In the genomic region with DNA sequence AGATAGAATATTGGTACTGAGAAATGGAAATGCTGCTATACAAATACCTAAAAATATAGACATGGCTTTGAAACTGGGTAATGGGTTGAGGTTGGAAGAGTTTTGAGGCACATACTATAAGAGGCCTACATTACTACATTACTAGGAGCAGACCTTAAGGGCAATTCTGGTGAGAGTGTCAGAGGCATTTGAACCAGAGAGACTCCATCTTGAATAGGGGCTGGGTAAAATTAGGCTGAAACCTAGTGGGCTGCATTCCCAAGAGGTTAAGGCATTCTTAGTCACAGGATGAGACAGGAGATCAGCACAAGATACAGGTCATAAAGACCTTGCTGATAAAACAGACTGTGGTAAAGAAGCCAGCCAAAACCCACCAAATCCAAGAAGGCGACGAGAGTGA, we compare ENCODE assay signal across 1 cellular context.
A peak's percentile ranks its signal among the peaks of the same experiment; 100 is the strongest.
TF ChIP-seq lines count a peak whose summit lies in the region.

No MANE protein-coding gene starts in this region.

TF ChIP-seq in K562, 482 proteins besides CTCF, POLR2A, EP300 and RAD21 (continued from another document and continues in another):
- TF ChIP-seq, protein P1, sequence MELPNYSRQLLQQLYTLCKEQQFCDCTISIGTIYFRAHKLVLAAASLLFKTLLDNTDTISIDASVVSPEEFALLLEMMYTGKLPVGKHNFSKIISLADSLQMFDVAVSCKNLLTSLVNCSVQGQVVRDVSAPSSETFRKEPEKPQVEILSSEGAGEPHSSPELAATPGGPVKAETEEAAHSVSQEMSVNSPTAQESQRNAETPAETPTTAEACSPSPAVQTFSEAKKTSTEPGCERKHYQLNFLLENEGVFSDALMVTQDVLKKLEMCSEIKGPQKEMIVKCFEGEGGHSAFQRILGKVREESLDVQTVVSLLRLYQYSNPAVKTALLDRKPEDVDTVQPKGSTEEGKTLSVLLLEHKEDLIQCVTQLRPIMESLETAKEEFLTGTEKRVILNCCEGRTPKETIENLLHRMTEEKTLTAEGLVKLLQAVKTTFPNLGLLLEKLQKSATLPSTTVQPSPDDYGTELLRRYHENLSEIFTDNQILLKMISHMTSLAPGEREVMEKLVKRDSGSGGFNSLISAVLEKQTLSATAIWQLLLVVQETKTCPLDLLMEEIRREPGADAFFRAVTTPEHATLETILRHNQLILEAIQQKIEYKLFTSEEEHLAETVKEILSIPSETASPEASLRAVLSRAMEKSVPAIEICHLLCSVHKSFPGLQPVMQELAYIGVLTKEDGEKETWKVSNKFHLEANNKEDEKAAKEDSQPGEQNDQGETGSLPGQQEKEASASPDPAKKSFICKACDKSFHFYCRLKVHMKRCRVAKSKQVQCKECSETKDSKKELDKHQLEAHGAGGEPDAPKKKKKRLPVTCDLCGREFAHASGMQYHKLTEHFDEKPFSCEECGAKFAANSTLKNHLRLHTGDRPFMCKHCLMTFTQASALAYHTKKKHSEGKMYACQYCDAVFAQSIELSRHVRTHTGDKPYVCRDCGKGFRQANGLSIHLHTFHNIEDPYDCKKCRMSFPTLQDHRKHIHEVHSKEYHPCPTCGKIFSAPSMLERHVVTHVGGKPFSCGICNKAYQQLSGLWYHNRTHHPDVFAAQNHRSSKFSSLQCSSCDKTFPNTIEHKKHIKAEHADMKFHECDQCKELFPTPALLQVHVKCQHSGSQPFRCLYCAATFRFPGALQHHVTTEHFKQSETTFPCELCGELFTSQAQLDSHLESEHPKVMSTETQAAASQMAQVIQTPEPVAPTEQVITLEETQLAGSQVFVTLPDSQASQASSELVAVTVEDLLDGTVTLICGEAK (IDR thresholded peaks at IDR 0.05), result no peak
- TF ChIP-seq, protein P1 (CRISPR knock-in tag; IDR thresholded peaks at IDR 0.05), result no peak
- no peak for TF ChIP-seq PTTG1 (tag; IDR thresholded peaks at IDR 0.05; ENCODE audit: low read depth)
- no peak for TF ChIP-seq ZNF57 (CRISPR knock-in tag; IDR thresholded peaks at IDR 0.05)
- TF ChIP-seq ZNF551 (CRISPR knock-in tag; IDR thresholded peaks at IDR 0.05), result no peak
- peak; percentile 78 for TF ChIP-seq ZNF589 (CRISPR knock-in tag; IDR thresholded peaks at IDR 0.05; ENCODE audit: low read depth)
- peak; percentile 90 for TF ChIP-seq ZBTB17 (CRISPR knock-in tag; IDR thresholded peaks at IDR 0.05)
- no peak for TF ChIP-seq ESRRB (CRISPR knock-in tag; IDR thresholded peaks at IDR 0.05; ENCODE audit: borderline replicate concordance)
- TF ChIP-seq, protein P2, sequence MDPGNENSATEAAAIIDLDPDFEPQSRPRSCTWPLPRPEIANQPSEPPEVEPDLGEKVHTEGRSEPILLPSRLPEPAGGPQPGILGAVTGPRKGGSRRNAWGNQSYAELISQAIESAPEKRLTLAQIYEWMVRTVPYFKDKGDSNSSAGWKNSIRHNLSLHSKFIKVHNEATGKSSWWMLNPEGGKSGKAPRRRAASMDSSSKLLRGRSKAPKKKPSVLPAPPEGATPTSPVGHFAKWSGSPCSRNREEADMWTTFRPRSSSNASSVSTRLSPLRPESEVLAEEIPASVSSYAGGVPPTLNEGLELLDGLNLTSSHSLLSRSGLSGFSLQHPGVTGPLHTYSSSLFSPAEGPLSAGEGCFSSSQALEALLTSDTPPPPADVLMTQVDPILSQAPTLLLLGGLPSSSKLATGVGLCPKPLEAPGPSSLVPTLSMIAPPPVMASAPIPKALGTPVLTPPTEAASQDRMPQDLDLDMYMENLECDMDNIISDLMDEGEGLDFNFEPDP (CRISPR knock-in tag; IDR thresholded peaks at IDR 0.05), result peak; percentile 82; the same call in 1 of the 2 replicates
- TF ChIP-seq ZNF79 (CRISPR knock-in tag; IDR thresholded peaks at IDR 0.05; ENCODE audit: low read depth), result peak; percentile 77
- TF ChIP-seq ZNF766 (CRISPR knock-in tag; conservative IDR thresholded peaks at IDR 0.05), result 0 out of 2 replicates have a peak, but pooled peaks have one; percentile 47
- TF ChIP-seq, protein P3, sequence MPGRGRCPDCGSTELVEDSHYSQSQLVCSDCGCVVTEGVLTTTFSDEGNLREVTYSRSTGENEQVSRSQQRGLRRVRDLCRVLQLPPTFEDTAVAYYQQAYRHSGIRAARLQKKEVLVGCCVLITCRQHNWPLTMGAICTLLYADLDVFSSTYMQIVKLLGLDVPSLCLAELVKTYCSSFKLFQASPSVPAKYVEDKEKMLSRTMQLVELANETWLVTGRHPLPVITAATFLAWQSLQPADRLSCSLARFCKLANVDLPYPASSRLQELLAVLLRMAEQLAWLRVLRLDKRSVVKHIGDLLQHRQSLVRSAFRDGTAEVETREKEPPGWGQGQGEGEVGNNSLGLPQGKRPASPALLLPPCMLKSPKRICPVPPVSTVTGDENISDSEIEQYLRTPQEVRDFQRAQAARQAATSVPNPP (IDR thresholded peaks at IDR 0.05; ENCODE audit: borderline replicate concordance, insufficient read depth, insufficient read length), result no peak
- TF ChIP-seq HDAC2 (IDR thresholded peaks at IDR 0.05), result no peak
- no peak for TF ChIP-seq SRSF3 (IDR thresholded peaks at IDR 0.05; ENCODE audit: insufficient read depth, low read length)
- TF ChIP-seq, protein P4, sequence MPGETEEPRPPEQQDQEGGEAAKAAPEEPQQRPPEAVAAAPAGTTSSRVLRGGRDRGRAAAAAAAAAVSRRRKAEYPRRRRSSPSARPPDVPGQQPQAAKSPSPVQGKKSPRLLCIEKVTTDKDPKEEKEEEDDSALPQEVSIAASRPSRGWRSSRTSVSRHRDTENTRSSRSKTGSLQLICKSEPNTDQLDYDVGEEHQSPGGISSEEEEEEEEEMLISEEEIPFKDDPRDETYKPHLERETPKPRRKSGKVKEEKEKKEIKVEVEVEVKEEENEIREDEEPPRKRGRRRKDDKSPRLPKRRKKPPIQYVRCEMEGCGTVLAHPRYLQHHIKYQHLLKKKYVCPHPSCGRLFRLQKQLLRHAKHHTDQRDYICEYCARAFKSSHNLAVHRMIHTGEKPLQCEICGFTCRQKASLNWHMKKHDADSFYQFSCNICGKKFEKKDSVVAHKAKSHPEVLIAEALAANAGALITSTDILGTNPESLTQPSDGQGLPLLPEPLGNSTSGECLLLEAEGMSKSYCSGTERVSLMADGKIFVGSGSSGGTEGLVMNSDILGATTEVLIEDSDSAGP (CRISPR knock-in tag; IDR thresholded peaks at IDR 0.05), result no peak
- no peak for TF ChIP-seq NR2C2 (CRISPR knock-in tag; IDR thresholded peaks at IDR 0.05)
- TF ChIP-seq NR2C2 (tag; IDR thresholded peaks at IDR 0.05), result peak; percentile 33; the same call in 1 of the 2 replicates
- no peak for TF ChIP-seq TRIM28 (IDR thresholded peaks at IDR 0.05)
- TF ChIP-seq, protein P5, sequence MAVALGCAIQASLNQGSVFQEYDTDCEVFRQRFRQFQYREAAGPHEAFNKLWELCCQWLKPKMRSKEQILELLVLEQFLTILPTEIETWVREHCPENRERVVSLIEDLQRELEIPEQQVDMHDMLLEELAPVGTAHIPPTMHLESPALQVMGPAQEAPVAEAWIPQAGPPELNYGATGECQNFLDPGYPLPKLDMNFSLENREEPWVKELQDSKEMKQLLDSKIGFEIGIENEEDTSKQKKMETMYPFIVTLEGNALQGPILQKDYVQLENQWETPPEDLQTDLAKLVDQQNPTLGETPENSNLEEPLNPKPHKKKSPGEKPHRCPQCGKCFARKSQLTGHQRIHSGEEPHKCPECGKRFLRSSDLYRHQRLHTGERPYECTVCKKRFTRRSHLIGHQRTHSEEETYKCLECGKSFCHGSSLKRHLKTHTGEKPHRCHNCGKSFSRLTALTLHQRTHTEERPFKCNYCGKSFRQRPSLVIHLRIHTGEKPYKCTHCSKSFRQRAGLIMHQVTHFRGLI (CRISPR knock-in tag; IDR thresholded peaks at IDR 0.05), result 0 out of 2 replicates have a peak, but pooled peaks have one; percentile 47
- no peak for TF ChIP-seq TCF3 (CRISPR knock-in tag; IDR thresholded peaks at IDR 0.05)
- no peak for TF ChIP-seq RFX5 (IDR thresholded peaks at IDR 0.05; ENCODE audit: low read depth, low read length)
- no peak for TF ChIP-seq ZZZ3 (IDR thresholded peaks at IDR 0.05)
- no peak for TF ChIP-seq ZNF3 (CRISPR knock-in tag; IDR thresholded peaks at IDR 0.05)
- no peak for TF ChIP-seq ZKSCAN3 (CRISPR knock-in tag; IDR thresholded peaks at IDR 0.05)
- TF ChIP-seq, protein P6, sequence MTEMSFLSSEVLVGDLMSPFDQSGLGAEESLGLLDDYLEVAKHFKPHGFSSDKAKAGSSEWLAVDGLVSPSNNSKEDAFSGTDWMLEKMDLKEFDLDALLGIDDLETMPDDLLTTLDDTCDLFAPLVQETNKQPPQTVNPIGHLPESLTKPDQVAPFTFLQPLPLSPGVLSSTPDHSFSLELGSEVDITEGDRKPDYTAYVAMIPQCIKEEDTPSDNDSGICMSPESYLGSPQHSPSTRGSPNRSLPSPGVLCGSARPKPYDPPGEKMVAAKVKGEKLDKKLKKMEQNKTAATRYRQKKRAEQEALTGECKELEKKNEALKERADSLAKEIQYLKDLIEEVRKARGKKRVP (CRISPR knock-in tag; IDR thresholded peaks at IDR 0.05), result peak; percentile 48
- TF ChIP-seq MCM7 (IDR thresholded peaks at IDR 0.05), result no peak
- TF ChIP-seq NR4A1 (CRISPR knock-in tag; IDR thresholded peaks at IDR 0.05), result no peak
- no peak for TF ChIP-seq NR4A1 (tag; IDR thresholded peaks at IDR 0.05)
- no peak for TF ChIP-seq HDAC3 (IDR thresholded peaks at IDR 0.05; ENCODE audit: borderline replicate concordance, partially characterized antibody)
- no peak for TF ChIP-seq HEY1 (CRISPR knock-in tag; IDR thresholded peaks at IDR 0.05; ENCODE audit: borderline replicate concordance)
- TF ChIP-seq KAT2B (IDR thresholded peaks at IDR 0.05; ENCODE audit: low read depth, low read length), result no peak
- no peak for TF ChIP-seq ARID2 (IDR thresholded peaks at IDR 0.05)
- TF ChIP-seq NFXL1 (CRISPR knock-in tag; IDR thresholded peaks at IDR 0.05), result 0 out of 2 replicates have a peak, but pooled peaks have one; percentile 31
- TF ChIP-seq PTBP1 (IDR thresholded peaks at IDR 0.05; ENCODE audit: low read depth, low read length), result no peak
- no peak for TF ChIP-seq RUNX1 (IDR thresholded peaks at IDR 0.05; ENCODE audit: low read depth)
- TF ChIP-seq ASH1L (IDR thresholded peaks at IDR 0.05; ENCODE audit: borderline replicate concordance, low read depth, partially characterized antibody), result no peak
- TF ChIP-seq, protein P7, sequence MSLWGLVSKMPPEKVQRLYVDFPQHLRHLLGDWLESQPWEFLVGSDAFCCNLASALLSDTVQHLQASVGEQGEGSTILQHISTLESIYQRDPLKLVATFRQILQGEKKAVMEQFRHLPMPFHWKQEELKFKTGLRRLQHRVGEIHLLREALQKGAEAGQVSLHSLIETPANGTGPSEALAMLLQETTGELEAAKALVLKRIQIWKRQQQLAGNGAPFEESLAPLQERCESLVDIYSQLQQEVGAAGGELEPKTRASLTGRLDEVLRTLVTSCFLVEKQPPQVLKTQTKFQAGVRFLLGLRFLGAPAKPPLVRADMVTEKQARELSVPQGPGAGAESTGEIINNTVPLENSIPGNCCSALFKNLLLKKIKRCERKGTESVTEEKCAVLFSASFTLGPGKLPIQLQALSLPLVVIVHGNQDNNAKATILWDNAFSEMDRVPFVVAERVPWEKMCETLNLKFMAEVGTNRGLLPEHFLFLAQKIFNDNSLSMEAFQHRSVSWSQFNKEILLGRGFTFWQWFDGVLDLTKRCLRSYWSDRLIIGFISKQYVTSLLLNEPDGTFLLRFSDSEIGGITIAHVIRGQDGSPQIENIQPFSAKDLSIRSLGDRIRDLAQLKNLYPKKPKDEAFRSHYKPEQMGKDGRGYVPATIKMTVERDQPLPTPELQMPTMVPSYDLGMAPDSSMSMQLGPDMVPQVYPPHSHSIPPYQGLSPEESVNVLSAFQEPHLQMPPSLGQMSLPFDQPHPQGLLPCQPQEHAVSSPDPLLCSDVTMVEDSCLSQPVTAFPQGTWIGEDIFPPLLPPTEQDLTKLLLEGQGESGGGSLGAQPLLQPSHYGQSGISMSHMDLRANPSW (CRISPR knock-in tag; IDR thresholded peaks at IDR 0.05), result no peak
- no peak for TF ChIP-seq IFI16 (CRISPR knock-in tag; IDR thresholded peaks at IDR 0.05)
- no peak for TF ChIP-seq XRCC3 (IDR thresholded peaks at IDR 0.05)
- TF ChIP-seq THRAP3 (IDR thresholded peaks at IDR 0.05; ENCODE audit: borderline replicate concordance), result no peak
- no peak for TF ChIP-seq NR2C1 (IDR thresholded peaks at IDR 0.05)
- TF ChIP-seq NR2C1 (tag; IDR thresholded peaks at IDR 0.05), result peak; percentile 51; the same call in 1 of the 2 replicates
- no peak for TF ChIP-seq CREM (IDR thresholded peaks at IDR 0.05; ENCODE audit: low read depth)
- TF ChIP-seq, protein P8, sequence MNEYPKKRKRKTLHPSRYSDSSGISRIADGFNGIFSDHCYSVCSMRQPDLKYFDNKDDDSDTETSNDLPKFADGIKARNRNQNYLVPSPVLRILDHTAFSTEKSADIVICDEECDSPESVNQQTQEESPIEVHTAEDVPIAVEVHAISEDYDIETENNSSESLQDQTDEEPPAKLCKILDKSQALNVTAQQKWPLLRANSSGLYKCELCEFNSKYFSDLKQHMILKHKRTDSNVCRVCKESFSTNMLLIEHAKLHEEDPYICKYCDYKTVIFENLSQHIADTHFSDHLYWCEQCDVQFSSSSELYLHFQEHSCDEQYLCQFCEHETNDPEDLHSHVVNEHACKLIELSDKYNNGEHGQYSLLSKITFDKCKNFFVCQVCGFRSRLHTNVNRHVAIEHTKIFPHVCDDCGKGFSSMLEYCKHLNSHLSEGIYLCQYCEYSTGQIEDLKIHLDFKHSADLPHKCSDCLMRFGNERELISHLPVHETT (CRISPR knock-in tag; conservative IDR thresholded peaks at IDR 0.05 in 1 of 2, IDR thresholded peaks at IDR 0.05 in 1 of 2), result peak in 1 of 2 experiments; percentile 71; a peak in 1 of 4 replicates
- no peak for TF ChIP-seq MEF2D (tag; conservative IDR thresholded peaks at IDR 0.05; ENCODE audit: low read depth)
- no peak for TF ChIP-seq FOXK2 (conservative IDR thresholded peaks at IDR 0.05 in 1 of 2, IDR thresholded peaks at IDR 0.05 in 1 of 2; ENCODE audit: low read depth in 2 of 2)
- TF ChIP-seq SRSF1 (IDR thresholded peaks at IDR 0.05; ENCODE audit: low read depth, low read length), result no peak
- peak; percentile 56; the same call in 1 of the 2 replicates for TF ChIP-seq ZKSCAN8 (CRISPR knock-in tag; IDR thresholded peaks at IDR 0.05)
